Comparison of ENCODE assay signal across 14 cellular contexts in genomic region chr3:43693594-43693993, GRCh38. TPM values are rescaled to one million over a fixed set of nuclear protein-coding genes. Genes with fewer than 3 reads are reported as not detected.
DNase-seq lines count a peak whose midpoint lies in the region; ATAC-seq and TF ChIP-seq lines count a peak whose summit lies in the region.
"Had no signal": no experiment of that assay in that cellular context is flagged by ENCODE, and none has a peak within 500 bp of the region (broad histone marks: within the 10 kb centered on the region; RNA-seq: fewer than 3 reads in every experiment).

No MANE protein-coding gene starts in this region.

- 33 to 64% methylated on average over 1 of the region's 1 CpG for WGBS in gastroesophageal sphincter (ENCODE audit: low coverage in 1 of 2), 2 donors

- peak overlapping the region in 2 of 8 donors; percentile 29 to 55 for H3K27ac Mint-ChIP-seq in CD8-positive, alpha-beta memory T cell
- H3K27ac Mint-ChIP-seq in neural crest cell (ENCODE audit: unreplicated experiment): no peak overlapping the region

- no peak for TF ChIP-seq EP300 in gastroesophageal sphincter (IDR thresholded peaks at IDR 0.05)

- peaks cover 0 to 3% of the 10 kb centered on the region in 2 donors for H3K27me3 Mint-ChIP-seq in CD8-positive, alpha-beta memory T cell
- H3K27me3 Mint-ChIP-seq in neural crest cell (ENCODE audit: low read depth): no peaks in the 10 kb centered on the region

- CTCF ChIA-PET in CD8-positive, alpha-beta memory T cell (lab: Charles Lee): no interaction called here

- no peaks in the 10 kb centered on the region for H3K9me3 ChIP-seq in CD8-positive, alpha-beta memory T cell (ENCODE audit: low read length)
- H3K9me3 ChIP-seq in HUES48 (ENCODE audit: control insufficient read depth, insufficient read depth, low read length) (no peaks in the 10 kb centered on the region), gastroesophageal sphincter (no peaks in the 10 kb centered on the region)
- H3K9me3 ChIP-seq: mucosa of descending colon had no signal

- H3K27me3 ChIP-seq in CD8-positive, alpha-beta memory T cell (ENCODE audit: insufficient read depth, low read length, poor library complexity, severe bottlenecking): no peaks in the 10 kb centered on the region
- H3K27me3 ChIP-seq in HUES48 (ENCODE audit: control insufficient read depth, insufficient read depth, low read length) (no peaks in the 10 kb centered on the region), gastroesophageal sphincter (no peaks in the 10 kb centered on the region)

- peaks cover 0 to 5% (median 1%) of the 10 kb centered on the region in 3 donors for H3K36me3 Mint-ChIP-seq in CD8-positive, alpha-beta memory T cell
- H3K36me3 Mint-ChIP-seq in neural crest cell (ENCODE audit: low read depth): peaks cover 3% of the 10 kb centered on the region

- peak overlapping the region in 2 of 7 donors; percentile 32 to 84 for H3K4me3 Mint-ChIP-seq in CD8-positive, alpha-beta memory T cell
- H3K4me3 Mint-ChIP-seq in neural crest cell: peak overlapping the region; percentile 71

- no peak for DNase-seq in CD8-positive, alpha-beta memory T cell
- DNase-seq in choroid plexus epithelial cell (ENCODE audit: low read depth) (peak; percentile 28), neural crest cell (ENCODE audit: low read depth, low spot score) (no peak), NCI-H2029 treated with DMSO at 0.1 percent for 48 hours (lab: John Stamatoyannopoulos, UW) (no peak)
- DNase-seq: activated CD8-positive, alpha-beta memory T cell treated with anti-CD3 and anti-CD28 coated beads for 24 hours; GDM1; mucosa of descending colon; NCI-H2171 treated with DMSO at 0.1 percent for 48 hours; NK-92 treated with Interleukin-12 subunit alpha and Interleukin-12 subunit beta, amount 100 ng/mL, for 24 hours; stimulated activated CD4-positive, alpha-beta T cell treated with anti-CD3 and anti-CD28 coated beads, Interleukin-2, amount 100 ng/mL, for 24 hours; trophoblast cell had no signal

- no peaks in the 10 kb centered on the region for H3K9me3 Mint-ChIP-seq in CD8-positive, alpha-beta memory T cell
- no peaks in the 10 kb centered on the region for H3K9me3 Mint-ChIP-seq in neural crest cell

- H3K36me3 ChIP-seq in CD8-positive, alpha-beta memory T cell (ENCODE audit: insufficient read depth, low read length): no peaks in the 10 kb centered on the region
- H3K36me3 ChIP-seq in HUES48 (ENCODE audit: control insufficient read depth, insufficient read depth, low read length) (no peaks in the 10 kb centered on the region), gastroesophageal sphincter (no peaks in the 10 kb centered on the region)

- H3K4me1 Mint-ChIP-seq in CD8-positive, alpha-beta memory T cell: peaks cover 33 to 41% (median 40%) of the 10 kb centered on the region in 3 donors
- peaks cover 35% of the 10 kb centered on the region for H3K4me1 Mint-ChIP-seq in neural crest cell

- peaks cover 13% of the 10 kb centered on the region for H3K4me1 ChIP-seq in CD8-positive, alpha-beta memory T cell (ENCODE audit: insufficient read depth, low read length)
- H3K4me1 ChIP-seq in HUES48 (ENCODE audit: control insufficient read depth, insufficient read depth, low read length) (peaks cover 67% of the 10 kb centered on the region), gastroesophageal sphincter (peaks cover 5 to 60% (median 7%) of the 10 kb centered on the region in 3 donors)

- peak overlapping the region; percentile 86 for H3K27ac ChIP-seq in CD8-positive, alpha-beta memory T cell (ENCODE audit: low read depth, low read length)
- H3K27ac ChIP-seq in HUES48 (ENCODE audit: low read depth, low read length): peak overlapping the region; percentile 39
- no peak overlapping the region for H3K27ac ChIP-seq in gastroesophageal sphincter

- H3K4me3 ChIP-seq in CD8-positive, alpha-beta memory T cell (ENCODE audit: low read length): no peak overlapping the region
- H3K4me3 ChIP-seq in HUES48 (ENCODE audit: low read depth, low read length) (no peak overlapping the region; the same call in 1 of the 2 replicates), choroid plexus epithelial cell (ENCODE audit: low read depth, low read length) (peak overlapping the region; percentile 6), gastroesophageal sphincter (no peak overlapping the region)
- H3K4me3 ChIP-seq: mucosa of descending colon had no signal

- no peak for TF ChIP-seq POLR2A in gastroesophageal sphincter (IDR thresholded peaks at IDR 0.05)

- no peak overlapping the region for H3K9ac ChIP-seq in HUES48 (ENCODE audit: low read depth, low read length)

- POLR2A ChIA-PET in CD8-positive, alpha-beta memory T cell (lab: Charles Lee): interaction anchor here (0.7 kb wide), 1 partner anchor 651 kb away, joined by 3 read pairs; no protein-coding TSS in a partner anchor

- ATAC-seq in gastroesophageal sphincter (no peak), GM21381 (IDR thresholded peaks at IDR 0.05; ENCODE audit: unreplicated experiment) (no peak)
- ATAC-seq: mucosa of descending colon had no signal

- TF ChIP-seq CTCF in choroid plexus epithelial cell (conservative IDR thresholded peaks at IDR 0.05; ENCODE audit: low read depth, low read length): no peak
- TF ChIP-seq CTCF in neural crest cell (conservative IDR thresholded peaks at IDR 0.05): no peak
- no peak for TF ChIP-seq CTCF in gastroesophageal sphincter (IDR thresholded peaks at IDR 0.05)

RNA-seq across cellular contexts. Expression of gene ABHD5, which starts 2.9 kb away (rescaled TPM):
- 10 to 100 TPM; 17.0 to 18.0 TPM for total RNA-seq in CD8-positive, alpha-beta memory T cell
- polyA plus RNA-seq in CD8-positive, alpha-beta memory T cell: 6.8 TPM
- total RNA-seq in neural crest cell: 12.5 and 13.9 TPM in 2 replicates
- 10 to 100 TPM; 26.1 to 53.2 (median 34.8) TPM for total RNA-seq in gastroesophageal sphincter

Comparison
In these comparisons a context has a peak if more than half of its experiments do, and no peak if none do; other contexts are left out.
1. H3K27ac ChIP-seq: peak in CD8-positive, alpha-beta memory T cell (single experiment) and HUES48 (single experiment); none in gastroesophageal sphincter (0 of 4).